15 cellular contexts compared by ENCODE assay signal in the genomic region with DNA sequence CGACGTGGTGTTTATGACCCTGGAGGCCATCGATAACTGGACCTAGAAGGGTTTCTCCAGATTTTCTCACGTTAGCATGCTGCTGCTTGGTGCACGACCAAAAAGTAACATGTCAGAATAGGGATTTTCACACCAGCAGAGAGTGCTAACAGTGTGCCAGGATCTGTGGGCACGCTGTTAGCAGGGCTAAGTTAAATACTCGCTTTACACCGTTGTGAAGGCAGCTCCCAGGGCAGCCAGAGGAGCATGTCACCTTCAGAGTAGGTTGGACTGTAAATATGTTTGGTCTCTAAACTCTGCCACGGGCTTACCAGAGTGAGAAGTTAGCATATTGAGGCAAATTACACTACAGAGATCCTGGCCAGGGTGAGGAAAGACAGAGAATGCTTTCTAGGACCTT.
"Had no signal": no experiment of that assay in that cellular context is flagged by ENCODE, and none has a peak within 500 bp of the region (broad histone marks: within the 10 kb centered on the region; RNA-seq: fewer than 3 reads in every experiment).

No MANE protein-coding gene starts in this region.

- H3K36me3 ChIP-seq: neutrophil, right lobe of liver, suprapubic skin, upper lobe of left lung had no signal

- H3K4me3 ChIP-seq: right lobe of liver, suprapubic skin, upper lobe of left lung had no signal

- H3K27me3 ChIP-seq: neutrophil, right lobe of liver, suprapubic skin, upper lobe of left lung had no signal

- DNase-seq: activated CD4-positive, alpha-beta T cell treated with anti-CD3 and anti-CD28 coated beads, Interleukin-2, amount 50 U/mL, for 4 hours; activated CD4-positive, CD25-positive, alpha-beta regulatory T cell treated with anti-CD3 and anti-CD28 coated beads, Interleukin-2, amount 50 U/mL, for 72 hours; activated effector memory CD4-positive, alpha-beta T cell treated with Interleukin-2 at 50 U/mL for 16 hours; amygdala; islet precursor cell; right lobe of liver; stimulated activated CD4-positive, alpha-beta T cell treated with anti-CD3 and anti-CD28 coated beads, Interleukin-4, amount 100 ng/mL, for 1 hour; stimulated activated naive CD8-positive, alpha-beta T cell treated with anti-CD3 and anti-CD28 coated beads, Interleukin-15, Interleukin-2, amounts not matched to agents 100 U/mL and 50 U/mL, for 24 hours; T-helper 2 cell had no signal

- ATAC-seq: left lobe of liver, right lobe of liver had no signal

- H3K27me3 Mint-ChIP-seq: activated naive CD4-positive, alpha-beta T cell treated with anti-CD3 and anti-CD28 coated beads, Interleukin-2, amount 50 U/mL, for 24 hours; activated T-cell treated with anti-CD3 and anti-CD28 coated beads, Interleukin-2, amount 50 U/mL, for 24 hours had no signal

- H3K9me3 Mint-ChIP-seq: activated naive CD4-positive, alpha-beta T cell treated with anti-CD3 and anti-CD28 coated beads, Interleukin-2, amount 50 U/mL, for 24 hours; activated T-cell treated with anti-CD3 and anti-CD28 coated beads, Interleukin-2, amount 50 U/mL, for 24 hours had no signal

- H3K27ac Mint-ChIP-seq: activated naive CD4-positive, alpha-beta T cell treated with anti-CD3 and anti-CD28 coated beads, Interleukin-2, amount 50 U/mL, for 24 hours; activated T-cell treated with anti-CD3 and anti-CD28 coated beads, Interleukin-2, amount 50 U/mL, for 24 hours had no signal

- H3K27ac ChIP-seq: neutrophil, right lobe of liver, suprapubic skin, upper lobe of left lung had no signal

- H3K9me3 ChIP-seq: neutrophil, right lobe of liver, suprapubic skin, upper lobe of left lung had no signal

- H3K4me1 ChIP-seq: right lobe of liver, suprapubic skin had no signal

- H3K4me3 Mint-ChIP-seq: activated naive CD4-positive, alpha-beta T cell treated with anti-CD3 and anti-CD28 coated beads, Interleukin-2, amount 50 U/mL, for 24 hours; activated T-cell treated with anti-CD3 and anti-CD28 coated beads, Interleukin-2, amount 50 U/mL, for 24 hours had no signal
